Comparison of ENCODE assay signal across 1 cellular context in the genomic region with DNA sequence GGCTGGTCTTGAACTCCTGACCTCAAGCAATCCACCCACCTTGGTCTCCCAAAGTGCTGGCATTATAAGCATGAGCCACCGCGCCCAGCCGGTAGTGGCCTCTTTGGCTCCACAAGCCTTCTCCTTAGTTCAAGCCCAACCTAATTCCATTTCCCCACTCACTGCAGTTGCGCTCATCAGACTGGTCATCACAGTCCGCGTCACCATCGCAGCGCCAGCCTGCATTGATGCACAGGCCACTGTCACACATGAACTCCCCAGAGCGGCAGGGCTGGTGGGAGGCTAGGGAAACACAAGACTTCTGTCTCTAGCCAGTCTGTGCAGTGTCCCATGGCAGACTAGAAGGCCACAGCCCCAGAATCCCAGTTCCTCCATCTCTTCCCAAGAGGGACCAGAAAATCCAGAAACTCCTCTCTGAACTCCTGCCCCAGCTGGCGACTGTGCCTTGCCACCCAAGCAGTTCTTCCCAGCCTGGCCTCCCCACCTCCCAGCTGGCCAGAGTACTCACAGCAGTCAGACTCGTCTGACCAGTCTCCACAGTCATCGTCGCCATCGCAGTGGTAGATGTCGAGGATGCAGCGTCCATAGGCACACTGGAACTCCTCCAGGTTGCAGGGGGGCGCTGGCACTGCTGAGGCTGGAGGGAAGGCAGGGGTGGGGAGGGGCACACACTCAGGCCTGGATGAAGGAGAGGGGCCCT.
TF ChIP-seq lines count a peak whose summit lies in the region.

No MANE protein-coding gene starts in this region.

TF ChIP-seq in WTC11, 78 proteins besides CTCF, POLR2A, EP300 and RAD21 (continued from another document):
- TF ChIP-seq, protein P1, sequence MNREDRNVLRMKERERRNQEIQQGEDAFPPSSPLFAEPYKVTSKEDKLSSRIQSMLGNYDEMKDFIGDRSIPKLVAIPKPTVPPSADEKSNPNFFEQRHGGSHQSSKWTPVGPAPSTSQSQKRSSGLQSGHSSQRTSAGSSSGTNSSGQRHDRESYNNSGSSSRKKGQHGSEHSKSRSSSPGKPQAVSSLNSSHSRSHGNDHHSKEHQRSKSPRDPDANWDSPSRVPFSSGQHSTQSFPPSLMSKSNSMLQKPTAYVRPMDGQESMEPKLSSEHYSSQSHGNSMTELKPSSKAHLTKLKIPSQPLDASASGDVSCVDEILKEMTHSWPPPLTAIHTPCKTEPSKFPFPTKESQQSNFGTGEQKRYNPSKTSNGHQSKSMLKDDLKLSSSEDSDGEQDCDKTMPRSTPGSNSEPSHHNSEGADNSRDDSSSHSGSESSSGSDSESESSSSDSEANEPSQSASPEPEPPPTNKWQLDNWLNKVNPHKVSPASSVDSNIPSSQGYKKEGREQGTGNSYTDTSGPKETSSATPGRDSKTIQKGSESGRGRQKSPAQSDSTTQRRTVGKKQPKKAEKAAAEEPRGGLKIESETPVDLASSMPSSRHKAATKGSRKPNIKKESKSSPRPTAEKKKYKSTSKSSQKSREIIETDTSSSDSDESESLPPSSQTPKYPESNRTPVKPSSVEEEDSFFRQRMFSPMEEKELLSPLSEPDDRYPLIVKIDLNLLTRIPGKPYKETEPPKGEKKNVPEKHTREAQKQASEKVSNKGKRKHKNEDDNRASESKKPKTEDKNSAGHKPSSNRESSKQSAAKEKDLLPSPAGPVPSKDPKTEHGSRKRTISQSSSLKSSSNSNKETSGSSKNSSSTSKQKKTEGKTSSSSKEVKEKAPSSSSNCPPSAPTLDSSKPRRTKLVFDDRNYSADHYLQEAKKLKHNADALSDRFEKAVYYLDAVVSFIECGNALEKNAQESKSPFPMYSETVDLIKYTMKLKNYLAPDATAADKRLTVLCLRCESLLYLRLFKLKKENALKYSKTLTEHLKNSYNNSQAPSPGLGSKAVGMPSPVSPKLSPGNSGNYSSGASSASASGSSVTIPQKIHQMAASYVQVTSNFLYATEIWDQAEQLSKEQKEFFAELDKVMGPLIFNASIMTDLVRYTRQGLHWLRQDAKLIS (CRISPR knock-in tag; IDR thresholded peaks at IDR 0.05; ENCODE audit: borderline replicate concordance) = no peak
- TF ChIP-seq IRF1 (CRISPR knock-in tag; IDR thresholded peaks at IDR 0.05) = no peak
- no peak for TF ChIP-seq IRF2 (CRISPR knock-in tag; IDR thresholded peaks at IDR 0.05; ENCODE audit: borderline replicate concordance, low read depth)
- TF ChIP-seq FOXP1 (CRISPR knock-in tag; IDR thresholded peaks at IDR 0.05; ENCODE audit: borderline replicate concordance) = no peak
- no peak for TF ChIP-seq SMAD3 (CRISPR knock-in tag; IDR thresholded peaks at IDR 0.05; ENCODE audit: borderline replicate concordance)
- TF ChIP-seq ATF3 (CRISPR knock-in tag; conservative IDR thresholded peaks at IDR 0.05) = no peak
TF ChIP-seq in WTC11: peak in this region for 0.
